In genomic region chr6:18477301-18477941, GRCh38 we compare ENCODE assay signal across 12 cellular contexts.
DNase-seq lines count a peak whose midpoint lies in the region; ATAC-seq and TF ChIP-seq lines count a peak whose summit lies in the region.
"Had no signal": no experiment of that assay in that cellular context is flagged by ENCODE, and none has a peak within 500 bp of the region (broad histone marks: within the 10 kb centered on the region; RNA-seq: fewer than 3 reads in every experiment).

No MANE protein-coding gene starts in this region.

- no peak for TF ChIP-seq POLR2A in spleen (IDR thresholded peaks at IDR 0.05)

- H3K27me3 ChIP-seq in neutrophil (no peaks in the 10 kb centered on the region), spleen (replicated peaks in 1 of 7) (no peaks in the 10 kb centered on the region)
- H3K27me3 ChIP-seq: SJCRH30 had no signal

- H3K4me3 ChIP-seq in neutrophil (ENCODE audit: low read depth in 1 of 2, low read length in 1 of 2) (no peak overlapping the region), spleen (no peak overlapping the region)
- H3K4me3 ChIP-seq: prostate gland, SJCRH30 had no signal

- in situ Hi-C loops in KBM-7 (cut with MboI; ENCODE audit: low pct_unique_long_range_greater_than_20kb, low sequenced_read_pairs): no loop called here

- no peak overlapping the region for H3K27ac Mint-ChIP-seq in natural killer cell treated with Interleukin-12 subunit alpha and Interleukin-12 subunit beta and Interleukin-15 and Interleukin-18, amount 100 ng/mL, for 72 hours

- no peaks in the 10 kb centered on the region for H3K36me3 Mint-ChIP-seq in natural killer cell treated with Interleukin-12 subunit alpha and Interleukin-12 subunit beta and Interleukin-15 and Interleukin-18, amount 100 ng/mL, for 72 hours

- TF ChIP-seq CTCF in neutrophil (IDR thresholded peaks at IDR 0.05) (no peak), spleen (IDR thresholded peaks at IDR 0.05 in 8 of 11, conservative IDR thresholded peaks at IDR 0.05 in 3 of 11) (no peak)

- peak; percentile 17 for DNase-seq in EL
- peak; percentile 4 for DNase-seq in KBM-7
- peak; percentile 28 for DNase-seq in dedifferentiated amniotic fluid mesenchymal stem cell (ENCODE audit: extremely low spot score)
- DNase-seq in spleen: no peak
- DNase-seq in natural killer cell treated with Interleukin-12 subunit alpha and Interleukin-12 subunit beta and Interleukin-15 and Interleukin-18, amount 100 ng/mL, for 72 hours (ENCODE audit: low spot score): no peak
- no peak for DNase-seq in inferior parietal cortex (ENCODE audit: extremely low spot score)
- DNase-seq: DND-41, SJCRH30 had no signal

- no peak overlapping the region for H3K4me3 Mint-ChIP-seq in natural killer cell treated with Interleukin-12 subunit alpha and Interleukin-12 subunit beta and Interleukin-15 and Interleukin-18, amount 100 ng/mL, for 72 hours
- H3K4me3 Mint-ChIP-seq: central memory CD8-positive, alpha-beta T cell had no signal

- H3K9me3 ChIP-seq in neutrophil (no peaks in the 10 kb centered on the region), spleen (no peaks in the 10 kb centered on the region)
- H3K9me3 ChIP-seq: prostate gland, SJCRH30 had no signal

- H3K36me3 ChIP-seq in neutrophil (no peaks in the 10 kb centered on the region), spleen (no peaks in the 10 kb centered on the region)
- H3K36me3 ChIP-seq: prostate gland, SJCRH30 had no signal

- H3K27me3 Mint-ChIP-seq in natural killer cell treated with Interleukin-12 subunit alpha and Interleukin-12 subunit beta and Interleukin-15 and Interleukin-18, amount 100 ng/mL, for 72 hours: peaks cover 13 to 15% of the 10 kb centered on the region in 2 donors

- peak overlapping the region; percentile 37 for H3K27ac ChIP-seq in neutrophil
- H3K27ac ChIP-seq in spleen: peak overlapping the region in 2 of 8 donors; percentile 1 to 56
- H3K27ac ChIP-seq: prostate gland, SJCRH30 had no signal

- intact Hi-C loops in spleen (cut with DNase I; ENCODE audit: low total_unique reads): no loop called here

- no peaks in the 10 kb centered on the region for H3K4me1 Mint-ChIP-seq in natural killer cell treated with Interleukin-12 subunit alpha and Interleukin-12 subunit beta and Interleukin-15 and Interleukin-18, amount 100 ng/mL, for 72 hours (ENCODE audit: low read depth in 2 of 2)
- H3K4me1 Mint-ChIP-seq: central memory CD8-positive, alpha-beta T cell had no signal

- H3K4me1 ChIP-seq in neutrophil (ENCODE audit: control insufficient read depth in 1 of 2, insufficient read depth in 1 of 2, low read depth in 1 of 2, low read length in 1 of 2) (peaks cover 8 to 19% of the 10 kb centered on the region in 2 experiments), spleen (peaks cover 0 to 26% (median 14%) of the 10 kb centered on the region in 6 donors)
- H3K4me1 ChIP-seq: prostate gland, SJCRH30 had no signal

- H3K9me3 Mint-ChIP-seq in natural killer cell treated with Interleukin-12 subunit alpha and Interleukin-12 subunit beta and Interleukin-15 and Interleukin-18, amount 100 ng/mL, for 72 hours: no peaks in the 10 kb centered on the region
- H3K9me3 Mint-ChIP-seq: central memory CD8-positive, alpha-beta T cell had no signal

- 46 to 56% (median 48%) methylated on average over 2 of the region's 2 CpGs for WGBS in spleen, 5 donors

- ATAC-seq in HG02970 (IDR thresholded peaks at IDR 0.05; ENCODE audit: low FRiP score, unreplicated experiment): no peak
- no peak for ATAC-seq in natural killer cell treated with Interleukin-12 subunit alpha and Interleukin-12 subunit beta and Interleukin-15 and Interleukin-18, amount 100 ng/mL, for 72 hours

Comparison
In these comparisons a context has a peak if more than half of its experiments do, and no peak if none do; other contexts are left out.
1. DNase-seq: peak in EL (single experiment), KBM-7 (single experiment) and dedifferentiated amniotic fluid mesenchymal stem cell (single experiment); none in spleen (single experiment), natural killer cell treated with Interleukin-12 subunit alpha and Interleukin-12 subunit beta and Interleukin-15 and Interleukin-18, amount 100 ng/mL, for 72 hours (single experiment) and inferior parietal cortex (single experiment).